ENCODE assay signal across 8 cellular contexts in genomic region chr1:12620142-12620865, GRCh38. TPM values are rescaled to one million over a fixed set of nuclear protein-coding genes. Genes with fewer than 3 reads are reported as not detected.
DNase-seq lines count a peak whose midpoint lies in the region; ATAC-seq and TF ChIP-seq lines count a peak whose summit lies in the region.

No MANE protein-coding gene starts in this region.

- no TSS peak for BruUV-seq in HCT116 (replicated peaks; lab: Mats Ljungman, UMichigan)

- peak overlapping the region; percentile 83 for H3K9ac ChIP-seq in HCT116 (ENCODE audit: low read length)

- RAD21 ChIA-PET in HCT116 (lab: Charles Lee; ENCODE audit: low non-redundant PET in 1 of 2, low total read pairs in 2 of 2, uncharacterized antibody in 2 of 2, unreplicated experiment in 2 of 2), result interaction anchor here (0.7 to 2.6 kb wide), 6 partner anchors 18 to 349 kb away, joined by 3 to 12 read pairs (median 4); no protein-coding TSS in a partner anchor

- H3K4me3 Mint-ChIP-seq in activated CD4-positive, alpha-beta memory T cell treated with anti-CD3 and anti-CD28 coated beads, Interleukin-2, amount 10 ng/mL, durations not matched to agents 7 days and 5 days, result peak overlapping the region; percentile 96

- intact Hi-C loops in HCT116 (cut with micrococcal nuclease), result loop anchor here (1.0 kb wide), 1 partner anchor 39 kb away; no protein-coding TSS in a partner anchor

- no peaks in the 10 kb centered on the region for H3K36me3 ChIP-seq in HCT116 (ENCODE audit: control insufficient read depth in 1 of 2, insufficient read depth in 2 of 2, low read length in 2 of 2)

- no peak for TF ChIP-seq CTCF in HCT116 (IDR thresholded peaks at IDR 0.05 in 2 of 3, conservative IDR thresholded peaks at IDR 0.05 in 1 of 3; ENCODE audit: borderline replicate concordance in 1 of 3, insufficient read depth in 1 of 3, low read depth in 2 of 3, low read length in 2 of 3)

- ATAC-seq in HCT116 (no peak), HG02885 (IDR thresholded peaks at IDR 0.05; ENCODE audit: poor library complexity, unreplicated experiment) (no peak)

- POLR2A ChIA-PET in HCT116 (lab: Charles Lee), result no interaction called here
- POLR2A ChIA-PET in activated CD4-positive, alpha-beta memory T cell treated with anti-CD3 and anti-CD28 coated beads, Interleukin-2, amount 10 ng/mL, durations not matched to agents 7 days and 5 days (lab: Charles Lee), result interaction anchor here (0.8 to 5.8 kb wide), 15 partner anchors 18 to 712 kb away, joined by 3 to 38 read pairs (median 5); no protein-coding TSS in a partner anchor

- H3K4me1 ChIP-seq in HCT116 (ENCODE audit: control insufficient read depth in 1 of 2, insufficient read depth in 2 of 2, low read length in 2 of 2), result peaks cover 24 to 46% of the 10 kb centered on the region in 2 experiments

- H3K9me3 ChIP-seq in HCT116 (ENCODE audit: control insufficient read depth in 1 of 2, insufficient read depth in 1 of 2, low read depth in 1 of 2, low read length in 2 of 2), result no peaks in the 10 kb centered on the region

- H3K27me3 Mint-ChIP-seq in activated CD4-positive, alpha-beta memory T cell treated with anti-CD3 and anti-CD28 coated beads, Interleukin-2, amount 10 ng/mL, durations not matched to agents 7 days and 5 days, result peaks cover 14% of the 10 kb centered on the region

- H3K79me2 ChIP-seq in HCT116 (ENCODE audit: insufficient read depth, low read length), result peaks cover 22% of the 10 kb centered on the region

- CTCF ChIA-PET in HCT116 (lab: Charles Lee), result interaction anchor here (0.5 to 5.2 kb wide), 10 partner anchors 18 to 348 kb away, joined by 3 to 42 read pairs (median 3); no protein-coding TSS in a partner anchor
- CTCF ChIA-PET in activated CD4-positive, alpha-beta memory T cell treated with anti-CD3 and anti-CD28 coated beads, Interleukin-2, amount 10 ng/mL, durations not matched to agents 7 days and 5 days (lab: Charles Lee), result interaction anchor here (0.6 to 5.8 kb wide), 21 partner anchors 9 to 392 kb away, joined by 3 to 77 read pairs (median 7); no protein-coding TSS in a partner anchor

- no peaks in the 10 kb centered on the region for H4K20me1 ChIP-seq in HCT116 (ENCODE audit: insufficient read depth)

- H3K4me1 Mint-ChIP-seq in activated CD4-positive, alpha-beta memory T cell treated with anti-CD3 and anti-CD28 coated beads, Interleukin-2, amount 10 ng/mL, durations not matched to agents 7 days and 5 days, result peaks cover 55% of the 10 kb centered on the region

- no peaks in the 10 kb centered on the region for H3K27me3 ChIP-seq in HCT116 (ENCODE audit: insufficient read depth, low read length)

- TF ChIP-seq RAD21 in HCT116 (IDR thresholded peaks at IDR 0.05; ENCODE audit: low read depth), result no peak

- no peak for TF ChIP-seq POLR2A in HCT116 (IDR thresholded peaks at IDR 0.05; ENCODE audit: borderline replicate concordance, extremely low read depth, insufficient read depth, insufficient read length)

- no peak overlapping the region for H2AFZ ChIP-seq in HCT116 (ENCODE audit: low read depth, low read length, poor library complexity, severe bottlenecking)

- no peaks in the 10 kb centered on the region for H3K9me2 ChIP-seq in HCT116 (ENCODE audit: insufficient read depth)

- no peak overlapping the region for H3K27ac ChIP-seq in HCT116 (ENCODE audit: low read depth, low read length)

- DNase-seq in AG08395 (ENCODE audit: low spot score), result peak; percentile 53
- DNase-seq in HCT116 (ENCODE audit: low read depth, low spot score), result no peak
- peak; percentile 59 for DNase-seq in activated CD4-positive, alpha-beta memory T cell treated with anti-CD3 and anti-CD28 coated beads, Interleukin-2, amount 10 ng/mL, durations not matched to agents 7 days and 5 days
- peak; percentile 24 for DNase-seq in left kidney (ENCODE audit: low read depth, low spot score)
- DNase-seq in mesenteric fat pad (ENCODE audit: low spot score), result no peak
- DNase-seq in iPS-NIHi11 (ENCODE audit: low spot score), result no peak
- DNase-seq in hippocampal formation (lab: John Stamatoyannopoulos, UW), result no peak

- H3K4me3 ChIP-seq in HCT116 (replicated peaks in 1 of 2; ENCODE audit: low read depth in 1 of 2, low read length in 2 of 2), result peak overlapping the region in 1 of 2 experiments; percentile 71; a peak in 1 of 4 replicates

- H3K27ac Mint-ChIP-seq in activated CD4-positive, alpha-beta memory T cell treated with anti-CD3 and anti-CD28 coated beads, Interleukin-2, amount 10 ng/mL, durations not matched to agents 7 days and 5 days, result no peak overlapping the region

- no peaks in the 10 kb centered on the region for H3K9me3 Mint-ChIP-seq in activated CD4-positive, alpha-beta memory T cell treated with anti-CD3 and anti-CD28 coated beads, Interleukin-2, amount 10 ng/mL, durations not matched to agents 7 days and 5 days

- H3K36me3 Mint-ChIP-seq in activated CD4-positive, alpha-beta memory T cell treated with anti-CD3 and anti-CD28 coated beads, Interleukin-2, amount 10 ng/mL, durations not matched to agents 7 days and 5 days (ENCODE audit: low read depth), result peaks cover 6% of the 10 kb centered on the region

- H3K4me2 ChIP-seq in HCT116 (ENCODE audit: low read length), result peak overlapping the region; percentile 92

TF ChIP-seq in HCT116, 20 proteins besides CTCF, POLR2A, EP300 and RAD21:
- TF ChIP-seq EGR1 (IDR thresholded peaks at IDR 0.05; ENCODE audit: low read depth), result no peak
- TF ChIP-seq SP1 (IDR thresholded peaks at IDR 0.05; ENCODE audit: low read depth), result no peak
- no peak for TF ChIP-seq POLR2AphosphoS5 (IDR thresholded peaks at IDR 0.05; ENCODE audit: low read depth, low read length)
- TF ChIP-seq EZH2phosphoT487 (IDR thresholded peaks at IDR 0.05; ENCODE audit: borderline replicate concordance), result no peak
- no peak for TF ChIP-seq YY1 (IDR thresholded peaks at IDR 0.05; ENCODE audit: extremely low read depth, insufficient replicate concordance, low read depth, low read length)
- no peak for TF ChIP-seq ATF3 (IDR thresholded peaks at IDR 0.05)
- no peak for TF ChIP-seq FOSL1 (IDR thresholded peaks at IDR 0.05; ENCODE audit: low read depth)
- no peak for TF ChIP-seq ZFX (IDR thresholded peaks at IDR 0.05)
- no peak for TF ChIP-seq EZH2 (IDR thresholded peaks at IDR 0.05)
- no peak for TF ChIP-seq ELF1 (IDR thresholded peaks at IDR 0.05; ENCODE audit: borderline replicate concordance, low read depth)
- no peak for TF ChIP-seq TCF7L2 (IDR thresholded peaks at IDR 0.05; ENCODE audit: borderline replicate concordance, extremely low read depth, insufficient read depth, insufficient read length)
- TF ChIP-seq REST (IDR thresholded peaks at IDR 0.05; ENCODE audit: low read depth), result no peak
- no peak for TF ChIP-seq CBX3 (IDR thresholded peaks at IDR 0.05; ENCODE audit: low read depth)
- no peak for TF ChIP-seq CEBPB (IDR thresholded peaks at IDR 0.05; ENCODE audit: low read depth)
TF ChIP-seq in HCT116: peak in this region for 0.

RNA-seq across cellular contexts. Expression of gene DHRS3, which starts 2.3 kb away (rescaled TPM):
- 87.0 TPM for total RNA-seq in HCT116 (2021; ENCODE audit: unreplicated experiment)
- 91.6 and 92.2 TPM in 2 replicates for polyA plus RNA-seq in HCT116 (2012)
- total RNA-seq in activated CD4-positive, alpha-beta memory T cell treated with anti-CD3 and anti-CD28 coated beads, Interleukin-2, amount 10 ng/mL, durations not matched to agents 7 days and 5 days, result 10 to 100 TPM; 30.1 to 32.5 TPM
- 495 TPM for total RNA-seq in mesenteric fat pad

RNA-seq across cellular contexts. Expression of gene AADACL4, which starts 23.6 kb away (rescaled TPM):
- total RNA-seq in HCT116 (2021; ENCODE audit: unreplicated experiment) (not detected), mesenteric fat pad (not detected)
- polyA plus RNA-seq in HCT116 (2012), result not detected in 2 replicates
- not detected for total RNA-seq in activated CD4-positive, alpha-beta memory T cell treated with anti-CD3 and anti-CD28 coated beads, Interleukin-2, amount 10 ng/mL, durations not matched to agents 7 days and 5 days

Comparison
In these comparisons a context has a peak if more than half of its experiments do, and no peak if none do; other contexts are left out.
1. DNase-seq: peak in AG08395 (single experiment), activated CD4-positive, alpha-beta memory T cell treated with anti-CD3 and anti-CD28 coated beads, Interleukin-2, amount 10 ng/mL, durations not matched to agents 7 days and 5 days (single experiment) and left kidney (single experiment); none in HCT116 (single experiment), mesenteric fat pad (single experiment), iPS-NIHi11 (single experiment) and hippocampal formation (0 of 2).